ENCODE assay signal across 8 cellular contexts in genomic region chr10:103276941-103277712, GRCh38. TPM values are rescaled to one million over a fixed set of nuclear protein-coding genes. Genes with fewer than 3 reads are reported as not detected.
A peak's percentile ranks its signal among the peaks of the same experiment; 100 is the strongest.
DNase-seq lines count a peak whose midpoint lies in the region; ATAC-seq and TF ChIP-seq lines count a peak whose summit lies in the region.

Gene INA (plus strand): TSS chr10:103277138. CDS start chr10:103277212, 74 bp downstream.

- peak within 1 kb of the TSS; percentile 34; the same call in 1 of the 2 replicates for H3K9ac ChIP-seq in SK-N-SH

- peak within 1 kb of the TSS; percentile 54 to 61 for H3K4me3 ChIP-seq in SK-N-SH (ENCODE audit: low read depth in 2 of 2, low read length in 1 of 2)
- peak within 1 kb of the TSS in 58 of 59 donors; percentile 24 to 72 (median 58) for H3K4me3 ChIP-seq in dorsolateral prefrontal cortex
- H3K4me3 ChIP-seq in naive thymus-derived CD4-positive, alpha-beta T cell (ENCODE audit: low read length), result no peak within 1 kb of the TSS

- no peaks in the 10 kb centered on the region for H3K79me2 ChIP-seq in SK-N-SH (ENCODE audit: insufficient read depth)

- H3K9me3 ChIP-seq in SK-N-SH, result no peaks in the 10 kb centered on the region
- H3K9me3 ChIP-seq in naive thymus-derived CD4-positive, alpha-beta T cell (ENCODE audit: control insufficient read depth in 2 of 3, low read length in 3 of 3), result peaks cover 0 to 5% (median 0%) of the 10 kb centered on the region in 3 experiments

- no peak for TF ChIP-seq EP300 in SK-N-SH (IDR thresholded peaks at IDR 0.05; ENCODE audit: borderline replicate concordance in 1 of 2, low read depth in 1 of 2, low read length in 1 of 2)

- TF ChIP-seq POLR2A in GM18505 (IDR thresholded peaks at IDR 0.05; ENCODE audit: borderline replicate concordance, extremely low read depth, insufficient read depth, insufficient read length), result no peak

- H3F3A ChIP-seq in SK-N-SH (replicated peaks; ENCODE audit: insufficient read depth), result peaks cover 20% of the 10 kb centered on the region

- TF ChIP-seq CTCF in SK-N-SH (IDR thresholded peaks at IDR 0.05), result no peak
- no peak for TF ChIP-seq CTCF in dorsolateral prefrontal cortex (IDR thresholded peaks at IDR 0.05 in 54 of 56, conservative IDR thresholded peaks at IDR 0.05 in 2 of 56; ENCODE audit: low read depth in 1 of 56, partially characterized antibody in 56 of 56)

- no peaks in the 10 kb centered on the region for H3K36me3 ChIP-seq in SK-N-SH (replicated peaks in 1 of 2; ENCODE audit: control insufficient read depth in 1 of 2, insufficient read depth in 2 of 2, low read length in 1 of 2)
- H3K36me3 ChIP-seq in naive thymus-derived CD4-positive, alpha-beta T cell (ENCODE audit: control insufficient read depth in 2 of 3, insufficient read depth in 3 of 3, low read length in 3 of 3), result no peaks in the 10 kb centered on the region

- 5% methylated on average over 44 of the region's 101 CpGs for WGBS in SK-N-SH (ENCODE audit: low lambda C conversion rate)

- H3K27me3 Mint-ChIP-seq in naive thymus-derived CD4-positive, alpha-beta T cell, result peaks cover 59 to 75% (median 66%) of the 10 kb centered on the region in 5 donors

- CTCF ChIA-PET in SK-N-SH (lab: Yijun Ruan, JAX), result interaction anchor here (1.1 to 2.3 kb wide), 7 partner anchors 10 to 360 kb away, joined by 3 to 10 read pairs (median 4); partner anchors contain the start of gene NT5C2
- CTCF ChIA-PET in naive thymus-derived CD4-positive, alpha-beta T cell (lab: Charles Lee), result no interaction called here

- peaks cover 10 to 27% of the 10 kb centered on the region in 2 experiments for H3K4me1 ChIP-seq in SK-N-SH (ENCODE audit: control insufficient read depth in 1 of 2, insufficient read depth in 2 of 2, low read depth in 1 of 2, low read length in 1 of 2)
- no peaks in the 10 kb centered on the region for H3K4me1 ChIP-seq in naive thymus-derived CD4-positive, alpha-beta T cell (ENCODE audit: control insufficient read depth in 2 of 2, insufficient read depth in 2 of 2, low read length in 2 of 2)

- H3K4me2 ChIP-seq in SK-N-SH, result peak within 1 kb of the TSS; percentile 88

- POLR2A ChIA-PET in SK-N-SH (lab: Yijun Ruan, JAX), result interaction anchor here (0.5 to 2.7 kb wide), 12 partner anchors 9 to 1457 kb away, joined by 3 to 19 read pairs (median 3); partner anchors contain the start of genes NT5C2 and PCGF6
- POLR2A ChIA-PET in naive thymus-derived CD4-positive, alpha-beta T cell (lab: Charles Lee), result interaction anchor here (0.6 kb wide), 1 partner anchor 1106 kb away, joined by 4 read pairs; no protein-coding TSS in a partner anchor

- H3K9me3 Mint-ChIP-seq in naive thymus-derived CD4-positive, alpha-beta T cell, result peaks cover 0 to 11% (median 6%) of the 10 kb centered on the region in 11 donors

- peak within 1 kb of the TSS; percentile 59; the same call in 1 of the 2 replicates for H2AFZ ChIP-seq in SK-N-SH (ENCODE audit: low read depth)

- ATAC-seq in HG03135 (IDR thresholded peaks at IDR 0.05; ENCODE audit: unreplicated experiment) (peak; percentile 62), GM18505 (IDR thresholded peaks at IDR 0.05; ENCODE audit: unreplicated experiment) (no peak), GM21447 (IDR thresholded peaks at IDR 0.05; ENCODE audit: unreplicated experiment) (no peak)
- ATAC-seq in naive thymus-derived CD4-positive, alpha-beta T cell, result no peak

- peak within 1 kb of the TSS in 1 of 9 donors; percentile 23 for H3K27ac Mint-ChIP-seq in naive thymus-derived CD4-positive, alpha-beta T cell

- DNase-seq in COR-L47 (lab: John Stamatoyannopoulos, UW) (peak; percentile 72), SK-N-SH (peak; percentile 97), dorsolateral prefrontal cortex (peak in 9 of 10 donors; percentile 39 to 80 (median 72)), NCI-H226 (no peak)
- peak in 1 of 9 donors; percentile 35 for DNase-seq in naive thymus-derived CD4-positive, alpha-beta T cell

- intact Hi-C loops in dorsolateral prefrontal cortex (cut with DNase I), result no loop called here
- intact Hi-C loops in naive thymus-derived CD4-positive, alpha-beta T cell (cut with micrococcal nuclease), result no loop called here

- H4K20me1 ChIP-seq in SK-N-SH (ENCODE audit: insufficient read depth), result peaks cover 22% of the 10 kb centered on the region

- H3K27ac ChIP-seq in SK-N-SH (ENCODE audit: low read depth in 2 of 2, low read length in 1 of 2) (peak within 1 kb of the TSS in 1 of 2 experiments; percentile 78; a peak in 2 of 4 replicates), dorsolateral prefrontal cortex (peak within 1 kb of the TSS in 50 of 59 donors; percentile 19 to 87 (median 74))
- H3K27ac ChIP-seq in naive thymus-derived CD4-positive, alpha-beta T cell (ENCODE audit: low read depth, low read length), result no peak within 1 kb of the TSS

- peaks cover 5% of the 10 kb centered on the region; the same call in 1 of the 2 replicates for H3K9me2 ChIP-seq in SK-N-SH

- no peak for TF ChIP-seq RAD21 in SK-N-SH (IDR thresholded peaks at IDR 0.05; ENCODE audit: low read length)

- H3K4me1 Mint-ChIP-seq in naive thymus-derived CD4-positive, alpha-beta T cell, result peaks cover 4 to 14% (median 8%) of the 10 kb centered on the region in 7 donors

- peaks cover 0 to 6% (median 3%) of the 10 kb centered on the region in 5 donors for H3K36me3 Mint-ChIP-seq in naive thymus-derived CD4-positive, alpha-beta T cell

- H3K27me3 ChIP-seq in SK-N-SH (ENCODE audit: insufficient read depth), result peaks cover 6% of the 10 kb centered on the region; the same call in 1 of the 2 replicates
- H3K27me3 ChIP-seq in dorsolateral prefrontal cortex, result peaks cover 0 to 60% (median 22%) of the 10 kb centered on the region in 45 donors
- H3K27me3 ChIP-seq in naive thymus-derived CD4-positive, alpha-beta T cell (ENCODE audit: control insufficient read depth in 2 of 2, insufficient read depth in 2 of 2, low read length in 2 of 2), result peaks cover 0 to 10% of the 10 kb centered on the region in 2 donors

- H3K4me3 Mint-ChIP-seq in naive thymus-derived CD4-positive, alpha-beta T cell, result peak within 1 kb of the TSS in 9 of 10 donors; percentile 27 to 74 (median 53)

TF ChIP-seq in SK-N-SH, 30 proteins besides CTCF, POLR2A, EP300 and RAD21 (continues in another document):
- TF ChIP-seq EZH2phosphoT487 (IDR thresholded peaks at IDR 0.05; ENCODE audit: borderline replicate concordance, low read depth), result no peak
- TF ChIP-seq CHD2 (IDR thresholded peaks at IDR 0.05; ENCODE audit: low read length, partially characterized antibody), result peak; percentile 74
- TF ChIP-seq SMC3 (IDR thresholded peaks at IDR 0.05; ENCODE audit: low read depth, low read length), result no peak
- TF ChIP-seq, protein P1, sequence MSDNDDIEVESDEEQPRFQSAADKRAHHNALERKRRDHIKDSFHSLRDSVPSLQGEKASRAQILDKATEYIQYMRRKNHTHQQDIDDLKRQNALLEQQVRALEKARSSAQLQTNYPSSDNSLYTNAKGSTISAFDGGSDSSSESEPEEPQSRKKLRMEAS (IDR thresholded peaks at IDR 0.05; ENCODE audit: low read depth), result peak; percentile 78
- no peak for TF ChIP-seq NFIC (IDR thresholded peaks at IDR 0.05; ENCODE audit: borderline replicate concordance)
- no peak for TF ChIP-seq SIN3A (IDR thresholded peaks at IDR 0.05; ENCODE audit: borderline replicate concordance, low read depth, low read length)
- peak; percentile 23; the same call in 1 of the 2 replicates for TF ChIP-seq POLR2AphosphoS5 (IDR thresholded peaks at IDR 0.05; ENCODE audit: low read depth, low read length)
- no peak for TF ChIP-seq GABPA (IDR thresholded peaks at IDR 0.05; ENCODE audit: low read depth)
- TF ChIP-seq REST (IDR thresholded peaks at IDR 0.05; ENCODE audit: low read depth, low read length), result peak; percentile 51; the same call in 1 of the 2 replicates
- TF ChIP-seq MXI1 (IDR thresholded peaks at IDR 0.05; ENCODE audit: low read depth, low read length), result peak; percentile 1; the same call in 1 of the 2 replicates
- no peak for TF ChIP-seq FOXJ3 (CRISPR knock-in tag; IDR thresholded peaks at IDR 0.05)
- TF ChIP-seq NRF1 (IDR thresholded peaks at IDR 0.05; ENCODE audit: low read depth, low read length), result peak; percentile 47; the same call in 1 of the 2 replicates
- TF ChIP-seq FOXM1 (IDR thresholded peaks at IDR 0.05; ENCODE audit: low read depth), result no peak
- no peak for TF ChIP-seq YY1 (IDR thresholded peaks at IDR 0.05; ENCODE audit: low read depth)

RNA-seq across cellular contexts. Expression of gene INA, which starts in this region (rescaled TPM):
- 4.8 and 5.4 TPM in 2 replicates for polyA plus RNA-seq in SK-N-SH (2012; rRNA removed)
- 5.3 and 6.9 TPM in 2 replicates for polyA plus RNA-seq in SK-N-SH (2012; cell fraction: cytosol; rRNA removed)
- polyA plus RNA-seq in SK-N-SH (2012; cell fraction: nucleus; rRNA removed), result 3.2 and 3.4 TPM in 2 replicates
- total RNA-seq in dorsolateral prefrontal cortex, result 100 to 1,000 TPM in 105 of 120 experiments, 10 to 100 TPM in 15; 35.6 to 267 (median 169) TPM
- under 1 TPM in 1 of 5 experiments, not detected in 4; 0.31 TPM for total RNA-seq in naive thymus-derived CD4-positive, alpha-beta T cell
- not detected for polyA plus RNA-seq in naive thymus-derived CD4-positive, alpha-beta T cell

Comparison
In these comparisons a context has a peak if more than half of its experiments do, and no peak if none do; other contexts are left out.
1. RNA of gene INA (total RNA-seq): 35.6 to 267 TPM in dorsolateral prefrontal cortex; 0.31 TPM in naive thymus-derived CD4-positive, alpha-beta T cell; every median in the first group is over 10 times any median in the second.